Comparison of ENCODE assay signal across 10 cellular contexts in genomic region chr1:22969224-22969829, GRCh38. TPM values are rescaled to one million over a fixed set of nuclear protein-coding genes. Genes with fewer than 3 reads are reported as not detected.
A peak's percentile ranks its signal among the peaks of the same experiment; 100 is the strongest.
DNase-seq lines count a peak whose midpoint lies in the region; ATAC-seq, FAIRE-seq and TF ChIP-seq lines count a peak whose summit lies in the region.
"Had no signal": no experiment of that assay in that cellular context is flagged by ENCODE, and none has a peak within 500 bp of the region (broad histone marks: within the 10 kb centered on the region; RNA-seq: fewer than 3 reads in every experiment).

No MANE protein-coding gene starts in this region.

- H3K9me3 ChIP-seq in cardiac muscle cell (ENCODE audit: low read depth), result peaks cover 7% of the 10 kb centered on the region
- peaks cover 5 to 13% of the 10 kb centered on the region in 2 donors for H3K9me3 ChIP-seq in right atrium auricular region
- H3K9me3 ChIP-seq in Panc1 (ENCODE audit: control insufficient read depth, insufficient read depth, low read depth, low read length), result no peaks in the 10 kb centered on the region

- H3K27ac ChIP-seq in cardiac muscle cell (no peak overlapping the region), right atrium auricular region (no peak overlapping the region), Panc1 (ENCODE audit: low read length) (no peak overlapping the region)

- TF ChIP-seq CTCF in cardiac muscle cell (IDR thresholded peaks at IDR 0.05; ENCODE audit: low read depth, low read length), result no peak
- no peak for TF ChIP-seq CTCF in right atrium auricular region (IDR thresholded peaks at IDR 0.05)
- TF ChIP-seq CTCF in Panc1 (IDR thresholded peaks at IDR 0.05), result no peak
- no peak for TF ChIP-seq CTCF in foreskin fibroblast (IDR thresholded peaks at IDR 0.05; ENCODE audit: low read depth, low read length)

- no peaks in the 10 kb centered on the region for H3K36me3 ChIP-seq in cardiac muscle cell
- H3K36me3 ChIP-seq in right atrium auricular region, result no peaks in the 10 kb centered on the region
- H3K36me3 ChIP-seq in Panc1 (ENCODE audit: control insufficient read depth, insufficient read depth, low read length), result no peaks in the 10 kb centered on the region

- FAIRE-seq in urothelium cell line (lab: Jason Lieb, UNC), result peak; percentile 42

- in situ Hi-C loops in Panc1 (cut with HindIII; ENCODE audit: low pct_unique_long_range_greater_than_20kb, low sequenced_read_pairs), result no loop called here

- ATAC-seq in Panc1 (peak; percentile 64; the same call in 1 of the 2 replicates), GM18517 (IDR thresholded peaks at IDR 0.05; ENCODE audit: unreplicated experiment) (no peak)

- CTCF ChIA-PET in Panc1 (lab: Charles Lee), result no interaction called here

- no TSS peak for BruUV-seq in Panc1 (replicated peaks; lab: Mats Ljungman, UMichigan)

- peaks cover 13% of the 10 kb centered on the region for H3K27me3 ChIP-seq in cardiac muscle cell
- H3K27me3 ChIP-seq in right atrium auricular region, result no peaks in the 10 kb centered on the region
- peaks cover 14% of the 10 kb centered on the region for H3K27me3 ChIP-seq in Panc1 (ENCODE audit: control insufficient read depth, insufficient read depth, low read length)

- intact Hi-C loops in Panc1 (cut with micrococcal nuclease; ENCODE audit: unreplicated experiment), result loop anchor here (5.0 kb wide), 1 partner anchor 302 kb away; no protein-coding TSS in a partner anchor

- H3K4me1 ChIP-seq in cardiac muscle cell (ENCODE audit: low read depth) (no peaks in the 10 kb centered on the region), right atrium auricular region (no peaks in the 10 kb centered on the region), Panc1 (ENCODE audit: control insufficient read depth, insufficient read depth, low read length) (no peaks in the 10 kb centered on the region)

- DNase-seq in cardiac muscle cell (ENCODE audit: low read depth in 1 of 2, low spot score in 1 of 2) (peak; percentile 36 to 85), right atrium auricular region (ENCODE audit: low spot score) (no peak), Panc1 (ENCODE audit: low read depth, low spot score) (no peak), foreskin fibroblast (peak; percentile 73 to 83), urothelium cell line (ENCODE audit: low spot score) (peak; percentile 62), SK-N-DZ (ENCODE audit: low spot score) (no peak)
- DNase-seq in stimulated activated CD4-positive, alpha-beta T cell treated with anti-CD3 and anti-CD28 coated beads, Interleukin-4, amount 100 ng/mL, for 1 hour, result no peak
- DNase-seq: ACHN, left cardiac atrium had no signal

- H3K4me3 ChIP-seq in cardiac muscle cell (no peak overlapping the region), right atrium auricular region (no peak overlapping the region), Panc1 (ENCODE audit: low read depth in 2 of 2, low read length in 2 of 2) (no peak overlapping the region), foreskin fibroblast (ENCODE audit: low read depth in 1 of 2, low read length in 2 of 2) (no peak overlapping the region)

- POLR2A ChIA-PET in Panc1 (lab: Charles Lee), result no interaction called here

RNA-seq across cellular contexts. Expression of gene LACTBL1, which starts 3.3 kb away (rescaled TPM):
- total RNA-seq in cardiac muscle cell (not detected in 2 replicates), right atrium auricular region (not detected), Panc1 (2021; ENCODE audit: unreplicated experiment) (not detected)
- not detected in 2 replicates for polyA plus RNA-seq in cardiac muscle cell
- not detected for polyA plus RNA-seq in Panc1 (2012; ENCODE audit: insufficient read length)
- polyA plus RNA-seq in SK-N-DZ (2014; cell fraction: cytosol; rRNA removed), result not detected in 2 replicates
- polyA plus RNA-seq in SK-N-DZ (2014; cell fraction: nucleus; rRNA removed), result not detected in 2 replicates
- total RNA-seq: left cardiac atrium had no signal

RNA-seq across cellular contexts. Expression of gene TEX46, which starts 46.3 kb away (rescaled TPM):
- total RNA-seq in cardiac muscle cell, result not detected in 2 replicates
- not detected in 2 replicates for polyA plus RNA-seq in cardiac muscle cell
- total RNA-seq in right atrium auricular region, result not detected
- total RNA-seq in Panc1 (2021; ENCODE audit: unreplicated experiment), result not detected
- not detected for polyA plus RNA-seq in Panc1 (2012; ENCODE audit: insufficient read length)
- polyA plus RNA-seq in SK-N-DZ (2014; cell fraction: cytosol; rRNA removed), result not detected in 2 replicates
- not detected in 2 replicates for polyA plus RNA-seq in SK-N-DZ (2014; cell fraction: nucleus; rRNA removed)
- total RNA-seq: left cardiac atrium had no signal

RNA-seq across cellular contexts. Expression of gene KDM1A, which starts 49.9 kb away (rescaled TPM):
- 149 and 168 TPM in 2 replicates for total RNA-seq in cardiac muscle cell
- polyA plus RNA-seq in cardiac muscle cell, result 138 and 184 TPM in 2 replicates
- 10 to 100 TPM; 28.2 to 34.9 TPM for total RNA-seq in right atrium auricular region
- 120 TPM for total RNA-seq in Panc1 (2021; ENCODE audit: unreplicated experiment)
- polyA plus RNA-seq in Panc1 (2012; ENCODE audit: insufficient read length), result 101 TPM
- 353 and 378 TPM in 2 replicates for polyA plus RNA-seq in SK-N-DZ (2014; cell fraction: cytosol; rRNA removed)
- polyA plus RNA-seq in SK-N-DZ (2014; cell fraction: nucleus; rRNA removed), result 274 and 286 TPM in 2 replicates

Comparison
In these comparisons a context has a peak if more than half of its experiments do, and no peak if none do; other contexts are left out.
1. DNase-seq: peak in cardiac muscle cell (2 of 2), foreskin fibroblast (2 of 2) and urothelium cell line (single experiment); none in right atrium auricular region (single experiment), Panc1 (single experiment), SK-N-DZ (single experiment) and stimulated activated CD4-positive, alpha-beta T cell treated with anti-CD3 and anti-CD28 coated beads, Interleukin-4, amount 100 ng/mL, for 1 hour (single experiment).